Comparison of ENCODE assay signal across 16 cellular contexts in genomic region chr6:38804368-38804767, GRCh38.
DNase-seq lines count a peak whose midpoint lies in the region; ATAC-seq and TF ChIP-seq lines count a peak whose summit lies in the region.
"Had no signal": no experiment of that assay in that cellular context is flagged by ENCODE, and none has a peak within 500 bp of the region (broad histone marks: within the 10 kb centered on the region; RNA-seq: fewer than 3 reads in every experiment).

No MANE protein-coding gene starts in this region.

- no peaks in the 10 kb centered on the region for H3K27me3 ChIP-seq in mammary epithelial cell (ENCODE audit: insufficient read depth, low read length)
- peaks cover 0 to 3% of the 10 kb centered on the region in 2 donors for H3K27me3 ChIP-seq in breast epithelium

- H3K27ac Mint-ChIP-seq in activated naive CD8-positive, alpha-beta T cell treated with anti-CD3 and anti-CD28 coated beads, Interleukin-2, amount 50 U/mL, for 24 hours, result no peak overlapping the region

- H3K4me3 ChIP-seq in mammary epithelial cell (replicated peaks in 1 of 3; ENCODE audit: insufficient read depth in 1 of 3, low read depth in 2 of 3, low read length in 3 of 3), result no peak overlapping the region
- no peak overlapping the region for H3K4me3 ChIP-seq in breast epithelium
- H3K4me3 ChIP-seq: K562, SK-N-MC had no signal

- dilution Hi-C loops in mammary epithelial cell (cut with HindIII; ENCODE audit: low sequenced_read_pairs), result no loop called here

- H3K9me3 ChIP-seq in mammary epithelial cell (replicated peaks; ENCODE audit: insufficient read depth, low read length) (no peaks in the 10 kb centered on the region), breast epithelium (no peaks in the 10 kb centered on the region)

- H3K36me3 ChIP-seq in mammary epithelial cell (ENCODE audit: insufficient read depth, low read length) (no peaks in the 10 kb centered on the region), breast epithelium (no peaks in the 10 kb centered on the region)

- ATAC-seq in HG02852 (IDR thresholded peaks at IDR 0.05; ENCODE audit: unreplicated experiment) (no peak), GM18909 (IDR thresholded peaks at IDR 0.05; ENCODE audit: poor library complexity, unreplicated experiment) (no peak)
- no peak for ATAC-seq in activated naive CD8-positive, alpha-beta T cell treated with anti-CD3 and anti-CD28 coated beads, Interleukin-2, amount 50 U/mL, for 24 hours
- ATAC-seq: K562, Right ventricle myocardium inferior had no signal

- no TSS peak for BruUV-seq in mammary epithelial cell (replicated peaks; lab: Mats Ljungman, UMichigan)

- CTCF ChIA-PET in mammary epithelial cell (lab: Charles Lee; ENCODE audit: low non-redundant PET), result no interaction called here

- in situ Hi-C loops in mammary epithelial cell (cut with MboI; ENCODE audit: low sequenced_read_pairs in 2 of 2), result no loop called here

- H2AFZ ChIP-seq in mammary epithelial cell (ENCODE audit: low read depth, low read length), result peak overlapping the region; percentile 18

- WGBS in mammary epithelial cell (ENCODE audit: low coverage, missing lambda C conversion rate), result 52% methylated on average over 4 of the region's 4 CpGs

- H3K4me1 Mint-ChIP-seq in activated naive CD8-positive, alpha-beta T cell treated with anti-CD3 and anti-CD28 coated beads, Interleukin-2, amount 50 U/mL, for 24 hours, result peaks cover 2% of the 10 kb centered on the region

- no peaks in the 10 kb centered on the region for H3K79me2 ChIP-seq in mammary epithelial cell (ENCODE audit: insufficient read depth, low read length)

- H3K4me2 ChIP-seq in mammary epithelial cell (ENCODE audit: insufficient read depth, low read depth, low read length), result no peak overlapping the region

- no peak for TF ChIP-seq POLR2A in breast epithelium (IDR thresholded peaks at IDR 0.05)

- H3K9me3 Mint-ChIP-seq in activated naive CD8-positive, alpha-beta T cell treated with anti-CD3 and anti-CD28 coated beads, Interleukin-2, amount 50 U/mL, for 24 hours, result no peaks in the 10 kb centered on the region

- H3K27ac ChIP-seq in mammary epithelial cell (ENCODE audit: insufficient read depth, low read depth, low read length) (no peak overlapping the region), breast epithelium (no peak overlapping the region)
- H3K27ac ChIP-seq: SK-N-MC had no signal

- H3K4me1 ChIP-seq in mammary epithelial cell (ENCODE audit: insufficient read depth, low read length), result peaks cover 9% of the 10 kb centered on the region
- H3K4me1 ChIP-seq in breast epithelium, result no peaks in the 10 kb centered on the region

- H3K36me3 Mint-ChIP-seq in activated naive CD8-positive, alpha-beta T cell treated with anti-CD3 and anti-CD28 coated beads, Interleukin-2, amount 50 U/mL, for 24 hours (ENCODE audit: low read depth), result no peaks in the 10 kb centered on the region

- H3K9ac ChIP-seq in mammary epithelial cell (ENCODE audit: insufficient read depth, low read length), result no peak overlapping the region

- intact Hi-C loops in mammary epithelial cell (cut with micrococcal nuclease) (no loop called here), breast epithelium (cut with DNase I; ENCODE audit: low total_unique reads) (no loop called here)

- no peak overlapping the region for H3K4me3 Mint-ChIP-seq in activated naive CD8-positive, alpha-beta T cell treated with anti-CD3 and anti-CD28 coated beads, Interleukin-2, amount 50 U/mL, for 24 hours

- TF ChIP-seq CTCF in mammary epithelial cell (conservative IDR thresholded peaks at IDR 0.05 in 1 of 2, IDR thresholded peaks at IDR 0.05 in 1 of 2; ENCODE audit: extremely low read depth in 1 of 2, insufficient read depth in 1 of 2, low read depth in 1 of 2, low read length in 2 of 2) (no peak), breast epithelium (IDR thresholded peaks at IDR 0.05) (no peak)

- peak; percentile 27 for DNase-seq in DMS 273 (lab: John Stamatoyannopoulos, UW; ENCODE audit: unreplicated experiment)
- DNase-seq in DMS 273 treated with DMSO at 0.1 percent for 48 hours (lab: John Stamatoyannopoulos, UW), result no peak
- no peak for DNase-seq in mammary epithelial cell
- DNase-seq in breast epithelium (ENCODE audit: low spot score in 2 of 2), result no peak
- DNase-seq in SHP77 treated with DMSO at 0.1 percent for 48 hours (lab: John Stamatoyannopoulos, UW), result peak; percentile 9
- no peak for DNase-seq in activated naive CD8-positive, alpha-beta T cell treated with anti-CD3 and anti-CD28 coated beads, Interleukin-2, amount 50 U/mL, for 24 hours
- DNase-seq: 8988T, COR-L47, DMS79, NCI-H1105 treated with DMSO at 0.1 percent for 48 hours, NCI-H446 had no signal

- no peaks in the 10 kb centered on the region for H4K20me1 ChIP-seq in mammary epithelial cell (ENCODE audit: insufficient read depth, low read length)

- peaks cover 46% of the 10 kb centered on the region for H3K27me3 Mint-ChIP-seq in activated naive CD8-positive, alpha-beta T cell treated with anti-CD3 and anti-CD28 coated beads, Interleukin-2, amount 50 U/mL, for 24 hours

Comparison
In these comparisons a context has a peak if more than half of its experiments do, and no peak if none do; other contexts are left out.
1. DNase-seq: peak in DMS 273 (single experiment) and SHP77 treated with DMSO at 0.1 percent for 48 hours (single experiment); none in DMS 273 treated with DMSO at 0.1 percent for 48 hours (single experiment), mammary epithelial cell (single experiment), breast epithelium (0 of 2) and activated naive CD8-positive, alpha-beta T cell treated with anti-CD3 and anti-CD28 coated beads, Interleukin-2, amount 50 U/mL, for 24 hours (single experiment).